16 cellular contexts compared by ENCODE assay signal in genomic region chr6:170040115-170040500, GRCh38.
DNase-seq lines count a peak whose midpoint lies in the region; ATAC-seq, FAIRE-seq and TF ChIP-seq lines count a peak whose summit lies in the region.
"Had no signal": no experiment of that assay in that cellular context is flagged by ENCODE, and none has a peak within 500 bp of the region (broad histone marks: within the 10 kb centered on the region; RNA-seq: fewer than 3 reads in every experiment).

No MANE protein-coding gene starts in this region.

- H3K9me3 ChIP-seq in HepG2 (ENCODE audit: low read length) = no peaks in the 10 kb centered on the region
- H3K9me3 ChIP-seq in right lobe of liver = no peaks in the 10 kb centered on the region
- no peaks in the 10 kb centered on the region for H3K9me3 ChIP-seq in PC-9 (ENCODE audit: insufficient read depth, low read depth)
- no peaks in the 10 kb centered on the region for H3K9me3 ChIP-seq in lower lobe of right lung

- H3K27ac Mint-ChIP-seq in nephron progenitor cell = peak overlapping the region; percentile 74
- H3K27ac Mint-ChIP-seq: B cell; CD8-positive, alpha-beta T cell; H9 had no signal

- BruUV-seq in HepG2 (replicated peaks; lab: Mats Ljungman, UMichigan) = no TSS peak
- BruUV-seq in PC-9 (replicated peaks; lab: Mats Ljungman, UMichigan) = no TSS peak

- TF ChIP-seq EP300 in HepG2 (IDR thresholded peaks at IDR 0.05; ENCODE audit: low read depth in 2 of 2, low read length in 2 of 2) (no peak), HepG2 (CRISPR knock-in tag; IDR thresholded peaks at IDR 0.05; ENCODE audit: borderline replicate concordance) (no peak)

- H2AFZ ChIP-seq in HepG2 (ENCODE audit: low read length) (no peak overlapping the region), PC-9 (no peak overlapping the region)

- peaks cover 7% of the 10 kb centered on the region for H3K27me3 Mint-ChIP-seq in nephron progenitor cell (ENCODE audit: low read depth, poor library complexity)

- H3K27me3 ChIP-seq in HepG2 (ENCODE audit: control insufficient read depth in 1 of 2, insufficient read depth in 2 of 2, low read length in 2 of 2) (peaks cover 5 to 72% of the 10 kb centered on the region in 2 experiments), right lobe of liver (no peaks in the 10 kb centered on the region), PC-9 (ENCODE audit: insufficient read depth, low read depth) (peaks cover 95% of the 10 kb centered on the region), lower lobe of right lung (ENCODE audit: low read depth) (no peaks in the 10 kb centered on the region)
- H3K27me3 ChIP-seq: BLaER1 treated with 17β-estradiol and CSF1 and Interleukin-3, amounts not matched to agents 10 nM and 100 nM had no signal

- H3K4me2 ChIP-seq in HepG2 (ENCODE audit: low read depth, low read length) (no peak overlapping the region), PC-9 (no peak overlapping the region)

- intact Hi-C loops in HepG2 (cut with micrococcal nuclease; ENCODE audit: unreplicated experiment) = no loop called here
- intact Hi-C loops in right lobe of liver (cut with DNase I) = no loop called here
- intact Hi-C loops in sciatic nerve (cut with DNase I) = no loop called here
- intact Hi-C loops in PC-9 (cut with micrococcal nuclease; ENCODE audit: unreplicated experiment) = no loop called here
- intact Hi-C loops in lower lobe of right lung (cut with DNase I) = no loop called here

- H3K9me2 ChIP-seq in PC-9 (ENCODE audit: insufficient read depth) = no peaks in the 10 kb centered on the region

- no peak for TF ChIP-seq POLR2A in HepG2 (IDR thresholded peaks at IDR 0.05; ENCODE audit: insufficient read depth in 1 of 2, low read depth in 2 of 2, low read length in 2 of 2)
- no peak for TF ChIP-seq POLR2A in right lobe of liver (IDR thresholded peaks at IDR 0.05)

- no peak overlapping the region for H3K9ac ChIP-seq in HepG2 (ENCODE audit: insufficient read depth, low read depth, low read length)
- H3K9ac ChIP-seq: BLaER1 treated with 17β-estradiol and CSF1 and Interleukin-3, amounts not matched to agents 10 nM and 100 nM had no signal

- ATAC-seq in HepG2 (peak; percentile 36; the same call in 2 of the 3 replicates), right lobe of liver (no peak), sciatic nerve (no peak), HG03565 (IDR thresholded peaks at IDR 0.05; ENCODE audit: unreplicated experiment) (no peak), lower lobe of right lung (no peak)
- ATAC-seq: CD8-positive, alpha-beta T cell; GM12878 had no signal

- H4K20me1 ChIP-seq in HepG2 (ENCODE audit: insufficient read depth, low read length) = no peaks in the 10 kb centered on the region
- H4K20me1 ChIP-seq in PC-9 (ENCODE audit: insufficient read depth) = no peaks in the 10 kb centered on the region
- H4K20me1 ChIP-seq: BLaER1 treated with 17β-estradiol and CSF1 and Interleukin-3, amounts not matched to agents 10 nM and 100 nM had no signal

- no peaks in the 10 kb centered on the region for H3K36me3 ChIP-seq in HepG2 (replicated peaks in 1 of 2; ENCODE audit: control insufficient read depth in 1 of 2, insufficient read depth in 2 of 2, low read length in 2 of 2)
- H3K36me3 ChIP-seq in right lobe of liver = no peaks in the 10 kb centered on the region
- no peaks in the 10 kb centered on the region for H3K36me3 ChIP-seq in PC-9 (ENCODE audit: low read depth)
- no peaks in the 10 kb centered on the region for H3K36me3 ChIP-seq in lower lobe of right lung
- H3K36me3 ChIP-seq: BLaER1 treated with 17β-estradiol and CSF1 and Interleukin-3, amounts not matched to agents 10 nM and 100 nM had no signal

- H3K4me3 ChIP-seq in HepG2 (replicated peaks in 1 of 3; ENCODE audit: insufficient read depth in 1 of 3, low read depth in 2 of 3, low read length in 3 of 3) = no peak overlapping the region
- no peak overlapping the region for H3K4me3 ChIP-seq in right lobe of liver
- H3K4me3 ChIP-seq in PC-9 = no peak overlapping the region
- H3K4me3 ChIP-seq in lower lobe of right lung = no peak overlapping the region
- H3K4me3 ChIP-seq: BLaER1 treated with 17β-estradiol and CSF1 and Interleukin-3, amounts not matched to agents 10 nM and 100 nM; GM12878 had no signal

- no peak for FAIRE-seq in HepG2 (lab: Jason Lieb, UNC)
- FAIRE-seq: GM12878, GM19239 had no signal

- no peak overlapping the region for H3K27ac ChIP-seq in HepG2 (ENCODE audit: extremely low read length, insufficient read depth, low read length)
- no peak overlapping the region for H3K27ac ChIP-seq in right lobe of liver
- H3K27ac ChIP-seq in PC-9 = no peak overlapping the region
- no peak overlapping the region for H3K27ac ChIP-seq in lower lobe of right lung

- 10% methylated on average over 9 of the region's 9 CpGs for WGBS in HepG2 (ENCODE audit: low lambda C conversion rate)
- 57% methylated on average over 9 of the region's 9 CpGs for WGBS in right lobe of liver (ENCODE audit: insufficient coverage, low coverage, low lambda C conversion rate, missing lambda C conversion rate)

- no peaks in the 10 kb centered on the region for H3K36me3 Mint-ChIP-seq in nephron progenitor cell (ENCODE audit: low read depth)
- H3K36me3 Mint-ChIP-seq: CD8-positive, alpha-beta T cell had no signal

- H3K4me1 Mint-ChIP-seq in nephron progenitor cell = peaks cover 44% of the 10 kb centered on the region
- H3K4me1 Mint-ChIP-seq: B cell had no signal

- no peaks in the 10 kb centered on the region for H3K79me2 ChIP-seq in HepG2 (ENCODE audit: insufficient read depth, low read length)
- H3K79me2 ChIP-seq in PC-9 (ENCODE audit: low read depth) = no peaks in the 10 kb centered on the region

- DNase-seq in HepG2 (ENCODE audit: low spot score) = no peak
- DNase-seq in right lobe of liver = no peak
- DNase-seq in nephron progenitor cell = no peak
- peak; percentile 28 for DNase-seq in sciatic nerve (ENCODE audit: low spot score)
- DNase-seq in PC-9 = no peak
- no peak for DNase-seq in lower lobe of right lung
- DNase-seq: Calu3; CD8-positive, alpha-beta T cell; DND-41; EL; H9 had no signal

- H3K4me1 ChIP-seq in HepG2 (ENCODE audit: insufficient read depth, low read length) (peaks cover 18% of the 10 kb centered on the region), right lobe of liver (no peaks in the 10 kb centered on the region), PC-9 (replicated peaks; ENCODE audit: insufficient read depth) (no peaks in the 10 kb centered on the region), lower lobe of right lung (no peaks in the 10 kb centered on the region)

- H3K4me3 Mint-ChIP-seq in nephron progenitor cell = no peak overlapping the region
- H3K4me3 Mint-ChIP-seq: B cell; CD8-positive, alpha-beta T cell; H9 had no signal

- no peak for TF ChIP-seq RAD21 in HepG2 (CRISPR knock-in tag; IDR thresholded peaks at IDR 0.05)

- in situ Hi-C loops in HepG2 (cut with HindIII; ENCODE audit: extremely low pct_ligation_motif_present, low pct_unique_long_range_greater_than_20kb) = no loop called here

- TF ChIP-seq CTCF in HepG2 (CRISPR knock-in tag; IDR thresholded peaks at IDR 0.05) (no peak), right lobe of liver (IDR thresholded peaks at IDR 0.05) (no peak), nephron progenitor cell (IDR thresholded peaks at IDR 0.05) (no peak), PC-9 (conservative IDR thresholded peaks at IDR 0.05) (no peak), lower lobe of right lung (IDR thresholded peaks at IDR 0.05) (no peak)

- no peaks in the 10 kb centered on the region for H3F3A ChIP-seq in PC-9 (ENCODE audit: insufficient read depth, low read depth)

- H3K9me3 Mint-ChIP-seq in nephron progenitor cell = peaks cover 13% of the 10 kb centered on the region

- CTCF ChIA-PET in HepG2 (lab: Yijun Ruan, JAX; ENCODE audit: low intra/inter-chr PET ratio, low total read pairs) = no interaction called here
- CTCF ChIA-PET in PC-9 (lab: Charles Lee) = no interaction called here

- POLR2A ChIA-PET in HepG2 (lab: Yijun Ruan, JAX) (no interaction called here), PC-9 (lab: Charles Lee; ENCODE audit: unreplicated experiment) (no interaction called here)

TF ChIP-seq in HepG2, 621 proteins besides CTCF, POLR2A, EP300 and RAD21:
- TF ChIP-seq SALL1 (CRISPR knock-in tag; IDR thresholded peaks at IDR 0.05) (peak; percentile 57; the same call in 1 of the 2 replicates), REL (CRISPR knock-in tag; conservative IDR thresholded peaks at IDR 0.05) (no peak), HNF4A (CRISPR knock-in tag; IDR thresholded peaks at IDR 0.05) (peak; percentile 59; the same call in 1 of the 2 replicates), CSRNP1 (CRISPR knock-in tag; IDR thresholded peaks at IDR 0.05) (no peak), NR2F2 (IDR thresholded peaks at IDR 0.05; ENCODE audit: borderline replicate concordance, low read depth) (no peak)
- TF ChIP-seq, protein P1, sequence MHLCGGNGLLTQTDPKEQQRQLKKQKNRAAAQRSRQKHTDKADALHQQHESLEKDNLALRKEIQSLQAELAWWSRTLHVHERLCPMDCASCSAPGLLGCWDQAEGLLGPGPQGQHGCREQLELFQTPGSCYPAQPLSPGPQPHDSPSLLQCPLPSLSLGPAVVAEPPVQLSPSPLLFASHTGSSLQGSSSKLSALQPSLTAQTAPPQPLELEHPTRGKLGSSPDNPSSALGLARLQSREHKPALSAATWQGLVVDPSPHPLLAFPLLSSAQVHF (CRISPR knock-in tag; IDR thresholded peaks at IDR 0.05) = no peak
